ENCODE assay signal across 1 cellular context in genomic region chr2:30237346-30238142, GRCh38.
TF ChIP-seq lines count a peak whose summit lies in the region.

No MANE protein-coding gene starts in this region.

TF ChIP-seq in SK-N-SH, 30 proteins besides CTCF, POLR2A, EP300 and RAD21 (continued from another document):
- no peak for TF ChIP-seq GATA2 (CRISPR knock-in tag; IDR thresholded peaks at IDR 0.05)
- TF ChIP-seq MAX (IDR thresholded peaks at IDR 0.05; ENCODE audit: low read depth), result no peak
- TF ChIP-seq FOSL2 (IDR thresholded peaks at IDR 0.05; ENCODE audit: borderline replicate concordance, low read depth), result no peak
- TF ChIP-seq GABPA (IDR thresholded peaks at IDR 0.05; ENCODE audit: low read depth), result no peak
- no peak for TF ChIP-seq FOXJ3 (CRISPR knock-in tag; IDR thresholded peaks at IDR 0.05)
- TF ChIP-seq POLR2AphosphoS5 (IDR thresholded peaks at IDR 0.05; ENCODE audit: low read depth, low read length), result no peak
- no peak for TF ChIP-seq RCOR1 (IDR thresholded peaks at IDR 0.05; ENCODE audit: low read length)
- TF ChIP-seq FOXM1 (IDR thresholded peaks at IDR 0.05; ENCODE audit: low read depth), result no peak
- no peak for TF ChIP-seq CHD2 (IDR thresholded peaks at IDR 0.05; ENCODE audit: low read length, partially characterized antibody)
- no peak for TF ChIP-seq YY1 (IDR thresholded peaks at IDR 0.05; ENCODE audit: low read depth)
- no peak for TF ChIP-seq TCF12 (IDR thresholded peaks at IDR 0.05)
- no peak for TF ChIP-seq MEF2A (IDR thresholded peaks at IDR 0.05; ENCODE audit: borderline replicate concordance, low read depth)
TF ChIP-seq in SK-N-SH: peak in this region for 0.
